19 cellular contexts compared by ENCODE assay signal in genomic region chr7:108331971-108332370, GRCh38.
"Had no signal": no experiment of that assay in that cellular context is flagged by ENCODE, and none has a peak within 500 bp of the region (broad histone marks: within the 10 kb centered on the region; RNA-seq: fewer than 3 reads in every experiment).

No MANE protein-coding gene starts in this region.

- ATAC-seq: esophagus mucosa; heart left ventricle; naive thymus-derived CD4-positive, alpha-beta T cell; psoas muscle; sciatic nerve; stimulated activated memory B cell treated with anti-CD40 and anti-IgM and Interleukin-4, amounts not matched to agents 10 μg/mL and 1 μg/mL and 100 μg/mL, for 72 hours had no signal

- DNase-seq: dorsolateral prefrontal cortex; effector CD8-positive, alpha-beta T cell; heart left ventricle; hippocampal formation; kidney glomerular epithelial cell; mammary epithelial cell; naive thymus-derived CD4-positive, alpha-beta T cell; nephron progenitor cell; psoas muscle; spleen; stimulated activated CD4-positive, alpha-beta T cell treated with anti-CD3 and anti-CD28 coated beads, Interleukin-15, amount 100 ng/mL, for 24 hours; stimulated activated CD4-positive, alpha-beta T cell treated with anti-CD3 and anti-CD28 coated beads, Interleukin-1b, Interleukin-23, amount 100 ng/mL, for 48 hours; stimulated activated CD4-positive, alpha-beta T cell treated with anti-CD3 and anti-CD28 coated beads, Interleukin-4, amount 100 ng/mL, for 24 hours; tibial artery; upper lobe of left lung; uterus had no signal
